ENCODE assay signal across 17 cellular contexts in the genomic region with DNA sequence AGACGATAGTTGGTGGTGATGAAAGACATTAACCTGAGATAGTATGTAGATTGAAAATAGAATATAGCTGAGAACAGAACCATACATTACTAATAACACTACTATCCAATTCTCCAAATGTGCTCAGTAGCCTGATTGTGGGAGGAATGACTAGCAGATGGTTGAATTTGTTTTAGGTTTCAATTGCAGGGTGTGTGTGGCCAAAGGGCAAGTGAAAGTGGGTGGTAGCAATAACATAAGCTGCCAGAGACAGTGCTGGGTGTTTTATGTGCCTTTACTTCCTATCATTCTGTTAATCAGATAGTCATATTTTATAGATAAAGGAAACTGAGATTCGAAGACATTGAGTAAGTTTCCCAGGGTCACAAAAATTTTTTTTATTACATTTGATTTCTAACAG.
DNase-seq lines count a peak whose midpoint lies in the region; ATAC-seq, FAIRE-seq and TF ChIP-seq lines count a peak whose summit lies in the region.
"Had no signal": no experiment of that assay in that cellular context is flagged by ENCODE, and none has a peak within 500 bp of the region (broad histone marks: within the 10 kb centered on the region; RNA-seq: fewer than 3 reads in every experiment).

No MANE protein-coding gene starts in this region.

- H3K9me3 Mint-ChIP-seq in glutamatergic neuron (ENCODE audit: unreplicated experiment) (no peaks in the 10 kb centered on the region), osteocyte (ENCODE audit: unreplicated experiment) (no peaks in the 10 kb centered on the region)
- H3K9me3 Mint-ChIP-seq: GM23338 had no signal

- no peak for TF ChIP-seq EP300 in sigmoid colon (IDR thresholded peaks at IDR 0.05)

- H3K27me3 ChIP-seq in small intestine (ENCODE audit: control insufficient read depth in 2 of 2, insufficient read depth in 2 of 2, low read length in 2 of 2) (no peaks in the 10 kb centered on the region), sigmoid colon (no peaks in the 10 kb centered on the region)
- H3K27me3 ChIP-seq: BLaER1 treated with 17β-estradiol and CSF1 and Interleukin-3, amounts not matched to agents 10 nM and 100 nM had no signal

- H3K4me1 ChIP-seq in small intestine (ENCODE audit: control insufficient read depth in 2 of 2, insufficient read depth in 1 of 2, low read depth in 1 of 2, low read length in 1 of 2) (no peaks in the 10 kb centered on the region), sigmoid colon (no peaks in the 10 kb centered on the region)

- intact Hi-C loops in sigmoid colon (cut with DNase I), result no loop called here

- H3K27ac Mint-ChIP-seq in glutamatergic neuron (ENCODE audit: unreplicated experiment), result peak overlapping the region; percentile 78
- H3K27ac Mint-ChIP-seq in osteocyte (ENCODE audit: unreplicated experiment), result no peak overlapping the region
- H3K27ac Mint-ChIP-seq: B cell; CD8-positive, alpha-beta T cell; GM23338 had no signal

- no peak for FAIRE-seq in small intestine (lab: Jason Lieb, UNC)
- FAIRE-seq: G401.6, GM12891, GM18507, H54 had no signal

- DNase-seq in NCI-H748 (lab: John Stamatoyannopoulos, UW; ENCODE audit: unreplicated experiment) (peak; percentile 14), glutamatergic neuron (no peak), small intestine (peak; percentile 62), sigmoid colon (no peak), NCI-H1092 treated with DMSO at 0.1 percent for 48 hours (lab: John Stamatoyannopoulos, UW) (no peak), osteocyte (ENCODE audit: extremely low spot score, unreplicated experiment) (no peak)
- DNase-seq: Calu3; CD8-positive, alpha-beta T cell; HCEC 1CT had no signal

- H3K27me3 Mint-ChIP-seq in glutamatergic neuron (ENCODE audit: unreplicated experiment), result no peaks in the 10 kb centered on the region
- H3K27me3 Mint-ChIP-seq in osteocyte (ENCODE audit: unreplicated experiment), result no peaks in the 10 kb centered on the region
- H3K27me3 Mint-ChIP-seq: B cell had no signal

- H3K36me3 Mint-ChIP-seq in glutamatergic neuron (ENCODE audit: unreplicated experiment) (no peaks in the 10 kb centered on the region), osteocyte (ENCODE audit: unreplicated experiment) (no peaks in the 10 kb centered on the region)
- H3K36me3 Mint-ChIP-seq: CD8-positive, alpha-beta T cell had no signal

- H3K36me3 ChIP-seq in small intestine (ENCODE audit: control insufficient read depth in 2 of 2, insufficient read depth in 2 of 2, low read length in 2 of 2) (no peaks in the 10 kb centered on the region), sigmoid colon (no peaks in the 10 kb centered on the region)
- H3K36me3 ChIP-seq: BLaER1 treated with 17β-estradiol and CSF1 and Interleukin-3, amounts not matched to agents 10 nM and 100 nM had no signal

- 15 to 62% (median 37%) methylated on average over 2 of the region's 2 CpGs for WGBS in small intestine, 3 donors
- 19 to 75% methylated on average over 2 of the region's 2 CpGs for WGBS in sigmoid colon, 2 donors

- H3K9me3 ChIP-seq in small intestine (ENCODE audit: control insufficient read depth, low read depth), result no peaks in the 10 kb centered on the region
- peaks cover 0 to 4% (median 0%) of the 10 kb centered on the region in 4 donors for H3K9me3 ChIP-seq in sigmoid colon
- H3K9me3 ChIP-seq: BLaER1 treated with 17β-estradiol and CSF1 and Interleukin-3, amounts not matched to agents 10 nM and 100 nM had no signal

- TF ChIP-seq POLR2A in sigmoid colon (IDR thresholded peaks at IDR 0.05), result no peak

- H3K4me1 Mint-ChIP-seq in glutamatergic neuron (ENCODE audit: low read depth, unreplicated experiment) (peaks cover 9% of the 10 kb centered on the region), osteocyte (ENCODE audit: unreplicated experiment) (no peaks in the 10 kb centered on the region)
- H3K4me1 Mint-ChIP-seq: B cell, GM23338 had no signal

- H3K4me3 ChIP-seq in small intestine (ENCODE audit: low read depth in 1 of 2, low read length in 2 of 2) (no peak overlapping the region), sigmoid colon (no peak overlapping the region)
- H3K4me3 ChIP-seq: BLaER1 treated with 17β-estradiol and CSF1 and Interleukin-3, amounts not matched to agents 10 nM and 100 nM; GM23338 had no signal

- TF ChIP-seq CTCF in glutamatergic neuron (IDR thresholded peaks at IDR 0.05; ENCODE audit: partially characterized antibody, unreplicated experiment) (no peak), sigmoid colon (IDR thresholded peaks at IDR 0.05) (no peak), osteocyte (IDR thresholded peaks at IDR 0.05) (no peak)

- H3K27ac ChIP-seq in small intestine (ENCODE audit: low read depth in 1 of 2, low read length in 1 of 2), result no peak overlapping the region
- H3K27ac ChIP-seq in sigmoid colon, result no peak overlapping the region
- H3K27ac ChIP-seq: BLaER1 treated with 17β-estradiol and CSF1 and Interleukin-3, amounts not matched to agents 10 nM and 100 nM had no signal

- ATAC-seq in HG02852 (IDR thresholded peaks at IDR 0.05; ENCODE audit: unreplicated experiment), result peak; percentile 52
- ATAC-seq: CD8-positive, alpha-beta T cell; GM23338 had no signal

- H3K4me3 Mint-ChIP-seq in glutamatergic neuron (ENCODE audit: unreplicated experiment) (no peak overlapping the region), osteocyte (ENCODE audit: unreplicated experiment) (no peak overlapping the region)
- H3K4me3 Mint-ChIP-seq: B cell; CD8-positive, alpha-beta T cell; GM23338 had no signal

Comparison
In these comparisons a context has a peak if more than half of its experiments do, and no peak if none do; other contexts are left out.
1. DNase-seq: peak in NCI-H748 (single experiment) and small intestine (single experiment); none in glutamatergic neuron (single experiment), sigmoid colon (single experiment), NCI-H1092 treated with DMSO at 0.1 percent for 48 hours (single experiment) and osteocyte (single experiment).